In the genomic region with DNA sequence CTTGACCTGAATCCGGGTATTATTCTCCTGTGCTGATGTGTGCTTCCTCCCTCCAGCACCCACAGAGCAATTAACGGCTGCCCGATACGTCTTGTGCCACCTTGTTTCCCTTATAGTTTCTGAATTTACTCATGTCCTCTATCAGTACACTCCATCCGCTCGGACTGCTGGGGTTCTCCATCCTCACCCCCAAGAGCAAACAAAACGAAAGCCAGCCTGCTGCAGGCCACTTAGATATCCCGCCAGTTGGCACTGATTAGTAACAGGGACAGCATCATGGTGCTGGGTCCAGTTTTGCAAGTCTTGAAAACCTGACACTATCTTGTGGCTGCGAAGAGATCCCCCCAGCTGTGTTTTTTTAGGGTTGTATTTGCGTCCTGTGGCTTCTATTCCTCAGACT, we compare ENCODE assay signal across 15 cellular contexts.
DNase-seq lines count a peak whose midpoint lies in the region; ATAC-seq and TF ChIP-seq lines count a peak whose summit lies in the region.
"Had no signal": no experiment of that assay in that cellular context is flagged by ENCODE, and none has a peak within 500 bp of the region (broad histone marks: within the 10 kb centered on the region; RNA-seq: fewer than 3 reads in every experiment).

No MANE protein-coding gene starts in this region.

- H3K9me3 ChIP-seq in IMR-90 (ENCODE audit: control insufficient read depth, insufficient read depth, low read length): no peaks in the 10 kb centered on the region
- H3K9me3 ChIP-seq in mesenchymal stem cell (ENCODE audit: control insufficient read depth, low read length): no peaks in the 10 kb centered on the region
- H3K9me3 ChIP-seq in MG63: no peaks in the 10 kb centered on the region
- H3K9me3 ChIP-seq: testis had no signal

- H3K9me1 ChIP-seq in IMR-90 (ENCODE audit: insufficient read depth, low read length): peaks cover 7% of the 10 kb centered on the region; the same call in 1 of the 2 replicates

- no peak overlapping the region for H2BK20ac ChIP-seq in IMR-90 (ENCODE audit: low read depth, low read length)

- H2BK120ac ChIP-seq in IMR-90 (ENCODE audit: low read depth, low read length) (no peak overlapping the region), mesenchymal stem cell (ENCODE audit: low read depth, low read length) (no peak overlapping the region)

- H2AK5ac ChIP-seq in IMR-90 (ENCODE audit: low read depth, low read length): no peak overlapping the region
- peak overlapping the region; percentile 11 for H2AK5ac ChIP-seq in mesenchymal stem cell (ENCODE audit: low read length, severe bottlenecking)

- TF ChIP-seq CTCF in IMR-90 (conservative IDR thresholded peaks at IDR 0.05; ENCODE audit: low read depth, low read length) (no peak), brain (conservative IDR thresholded peaks at IDR 0.05) (no peak)

- dilution Hi-C loops in IMR-90 (cut with HindIII; ENCODE audit: low sequenced_read_pairs, unreplicated experiment): no loop called here

- H3K14ac ChIP-seq in IMR-90 (replicated peaks; ENCODE audit: low read depth, low read length) (no peak overlapping the region), mesenchymal stem cell (ENCODE audit: low read length in 2 of 2) (peak overlapping the region in 1 of 2 experiments; percentile 72)

- H2AFZ ChIP-seq in IMR-90 (replicated peaks; ENCODE audit: low read length, poor library complexity) (no peak overlapping the region), mesenchymal stem cell (ENCODE audit: low read depth, low read length) (no peak overlapping the region)

- H3K36me3 ChIP-seq in IMR-90 (ENCODE audit: control insufficient read depth, insufficient read depth, low read length): peaks cover 16% of the 10 kb centered on the region
- H3K36me3 ChIP-seq in mesenchymal stem cell (ENCODE audit: control insufficient read depth in 1 of 2, insufficient read depth in 2 of 2, low read depth in 1 of 2, low read length in 2 of 2): peaks cover 23 to 56% of the 10 kb centered on the region in 2 experiments
- H3K36me3 ChIP-seq in MG63: no peaks in the 10 kb centered on the region; the same call in none of the 2 replicates

- ATAC-seq in IMR-90 (ENCODE audit: low read depth) (no peak), HG03025 (IDR thresholded peaks at IDR 0.05; ENCODE audit: low FRiP score, unreplicated experiment) (no peak), HG02623 (IDR thresholded peaks at IDR 0.05; ENCODE audit: unreplicated experiment) (no peak)
- no peak for ATAC-seq in stimulated activated naive B cell treated with anti-CD40 and anti-IgM and Interleukin-4, amounts not matched to agents 10 μg/mL and 1 μg/mL and 100 μg/mL, for 72 hours (replicated peaks)
- ATAC-seq: activated T-cell treated with anti-CD3 and anti-CD28 coated beads, Interleukin-2, amount 50 U/mL, for 4 hours had no signal

- POLR2A ChIA-PET in IMR-90 (lab: Charles Lee; ENCODE audit: unreplicated experiment): no interaction called here

- H3K9ac ChIP-seq in IMR-90 (ENCODE audit: low read depth, low read length): no peak overlapping the region
- no peak overlapping the region for H3K9ac ChIP-seq in mesenchymal stem cell (ENCODE audit: low read length)

- no peak overlapping the region for H4K91ac ChIP-seq in IMR-90 (ENCODE audit: insufficient read depth, low read depth, low read length)
- H4K91ac ChIP-seq in mesenchymal stem cell (ENCODE audit: low read length): no peak overlapping the region

- no peak overlapping the region for H3K4me3 ChIP-seq in IMR-90 (ENCODE audit: insufficient read depth, low read depth, low read length)
- no peak overlapping the region for H3K4me3 ChIP-seq in mesenchymal stem cell (ENCODE audit: insufficient read depth in 1 of 2, low read depth in 1 of 2, low read length in 2 of 2)
- H3K4me3 ChIP-seq in MG63: no peak overlapping the region
- H3K4me3 ChIP-seq: testis had no signal

- H3K4ac ChIP-seq in IMR-90 (ENCODE audit: low read depth, low read length) (no peak overlapping the region), mesenchymal stem cell (ENCODE audit: low read depth in 1 of 2, low read length in 2 of 2) (no peak overlapping the region)

- no peak for TF ChIP-seq RAD21 in IMR-90 (IDR thresholded peaks at IDR 0.05; ENCODE audit: low read length)

- H3K4me3 Mint-ChIP-seq in brain: no peak overlapping the region
- no peak overlapping the region for H3K4me3 Mint-ChIP-seq in stimulated activated naive B cell treated with anti-CD40 and anti-IgM and Interleukin-4, amounts not matched to agents 10 μg/mL and 1 μg/mL and 100 μg/mL, for 72 hours
- H3K4me3 Mint-ChIP-seq: activated T-cell treated with anti-CD3 and anti-CD28 coated beads, Interleukin-2, amount 50 U/mL, for 4 hours; CD4-positive, CD25-positive, alpha-beta regulatory T cell; mesothelial cell of epicardium had no signal

- TF ChIP-seq POLR2A in IMR-90 (IDR thresholded peaks at IDR 0.05; ENCODE audit: low read depth, low read length): no peak

- H3K4me1 ChIP-seq in IMR-90 (ENCODE audit: control insufficient read depth, insufficient read depth, low read length) (peaks cover 11% of the 10 kb centered on the region), mesenchymal stem cell (ENCODE audit: control insufficient read depth, insufficient read depth, low read depth, low read length) (peaks cover 15% of the 10 kb centered on the region)

- H2BK15ac ChIP-seq in IMR-90 (ENCODE audit: low read depth, low read length) (no peak overlapping the region), mesenchymal stem cell (ENCODE audit: low read depth, poor library complexity, severe bottlenecking) (no peak overlapping the region)

- H3K27me3 Mint-ChIP-seq in brain: no peaks in the 10 kb centered on the region
- no peaks in the 10 kb centered on the region for H3K27me3 Mint-ChIP-seq in stimulated activated naive B cell treated with anti-CD40 and anti-IgM and Interleukin-4, amounts not matched to agents 10 μg/mL and 1 μg/mL and 100 μg/mL, for 72 hours
- H3K27me3 Mint-ChIP-seq: CD4-positive, CD25-positive, alpha-beta regulatory T cell had no signal

- peaks cover 48% of the 10 kb centered on the region for H3K4me1 Mint-ChIP-seq in brain
- H3K4me1 Mint-ChIP-seq in stimulated activated naive B cell treated with anti-CD40 and anti-IgM and Interleukin-4, amounts not matched to agents 10 μg/mL and 1 μg/mL and 100 μg/mL, for 72 hours: peaks cover 33 to 60% of the 10 kb centered on the region in 2 donors

- no peak overlapping the region for H3K27ac ChIP-seq in IMR-90 (ENCODE audit: insufficient read depth, low read length)
- peak overlapping the region; percentile 77 for H3K27ac ChIP-seq in mesenchymal stem cell (ENCODE audit: low read length, poor library complexity, severe bottlenecking)

- WGBS in IMR-90 (ENCODE audit: extremely low coverage in 2 of 2, insufficient read length in 1 of 2), 2 experiments: 100% methylated on average over 1 of the region's 10 CpGs; no CpG with 5 or more reads in 1 of the 2 experiments
- 94% methylated on average over 10 of the region's 10 CpGs for WGBS in mesenchymal stem cell

- no peak overlapping the region for H4K5ac ChIP-seq in IMR-90 (ENCODE audit: low read depth, low read length)

- peak overlapping the region in 1 of 2 experiments; percentile 29 for H2BK12ac ChIP-seq in mesenchymal stem cell (ENCODE audit: low read length in 2 of 2)

- CTCF ChIA-PET in IMR-90 (lab: Yijun Ruan, JAX): no interaction called here

- intact Hi-C loops in IMR-90 (cut with micrococcal nuclease): loop anchor here (10.0 kb wide), 1 partner anchor 326 kb away; no protein-coding TSS in a partner anchor

- no peak overlapping the region for H2BK5ac ChIP-seq in IMR-90 (ENCODE audit: low read depth, low read length, poor library complexity, severe bottlenecking)
- no peak overlapping the region for H2BK5ac ChIP-seq in mesenchymal stem cell (ENCODE audit: low read depth, low read length, poor library complexity, severe bottlenecking)

- H3K56ac ChIP-seq in IMR-90 (ENCODE audit: extremely low read depth, insufficient read depth, low read length): no peak overlapping the region

- in situ Hi-C loops in IMR-90 (cut with MboI; ENCODE audit: low sequenced_read_pairs): loop anchor here (10.0 kb wide), 1 partner anchor 566 kb away; no protein-coding TSS in a partner anchor

- H4K8ac ChIP-seq in IMR-90 (ENCODE audit: low read depth in 2 of 2, low read length in 2 of 2) (no peak overlapping the region), mesenchymal stem cell (ENCODE audit: low read length) (no peak overlapping the region)

- peak overlapping the region in 3 of 5 experiments; percentile 4 to 84 (median 77) for H3K27ac Mint-ChIP-seq in brain
- peak overlapping the region; percentile 9 for H3K27ac Mint-ChIP-seq in stimulated activated naive B cell treated with anti-CD40 and anti-IgM and Interleukin-4, amounts not matched to agents 10 μg/mL and 1 μg/mL and 100 μg/mL, for 72 hours

- no peaks in the 10 kb centered on the region for H3K27me3 ChIP-seq in IMR-90 (ENCODE audit: control insufficient read depth, insufficient read depth, low read length)
- no peaks in the 10 kb centered on the region for H3K27me3 ChIP-seq in mesenchymal stem cell (ENCODE audit: control insufficient read depth in 1 of 2, insufficient read depth in 1 of 2, low read length in 2 of 2)
- no peaks in the 10 kb centered on the region for H3K27me3 ChIP-seq in MG63
- H3K27me3 ChIP-seq: testis had no signal

- peaks cover 12 to 75% of the 10 kb centered on the region in 2 experiments for H3K79me1 ChIP-seq in IMR-90 (ENCODE audit: low read depth in 1 of 2, low read length in 2 of 2)
- peaks cover 30% of the 10 kb centered on the region for H3K79me1 ChIP-seq in mesenchymal stem cell (replicated peaks; ENCODE audit: low read length, poor library complexity, severe bottlenecking)

- H3K23ac ChIP-seq in IMR-90 (ENCODE audit: low read depth, low read length) (peak overlapping the region; percentile 45; the same call in 1 of the 2 replicates), mesenchymal stem cell (ENCODE audit: low read length in 2 of 2) (no peak overlapping the region)

- H3K4me2 ChIP-seq in IMR-90 (ENCODE audit: low read depth, low read length) (no peak overlapping the region), mesenchymal stem cell (ENCODE audit: low read length, poor library complexity, severe bottlenecking) (no peak overlapping the region)

- no peak overlapping the region for H2AK9ac ChIP-seq in IMR-90 (replicated peaks; ENCODE audit: low read depth, low read length, poor library complexity)

- no TSS peak for BruUV-seq in IMR-90 (replicated peaks; lab: Mats Ljungman, UMichigan)

- DNase-seq in IMR-90: no peak
- DNase-seq in mesenchymal stem cell: no peak
- DNase-seq in stimulated activated naive B cell treated with anti-CD40 and anti-IgM and Interleukin-4, amounts not matched to agents 10 μg/mL and 1 μg/mL and 100 μg/mL, for 72 hours: no peak
- DNase-seq in MG63: no peak
- DNase-seq in activated CD4-positive, CD25-positive, alpha-beta regulatory T cell (lab: John Stamatoyannopoulos, UW): no peak
- DNase-seq: activated CD4-positive, alpha-beta T cell treated with anti-CD3 and anti-CD28 coated beads, Interleukin-2, amount 50 U/mL, for 48 hours; activated T-cell treated with anti-CD3 and anti-CD28 coated beads, Interleukin-2, amount 50 U/mL, for 4 hours; CD4-positive, CD25-positive, alpha-beta regulatory T cell; cerebellar nuclear complex; NCI-H187; testis had no signal

- H3K9me3 Mint-ChIP-seq in brain: no peaks in the 10 kb centered on the region
- no peaks in the 10 kb centered on the region for H3K9me3 Mint-ChIP-seq in stimulated activated naive B cell treated with anti-CD40 and anti-IgM and Interleukin-4, amounts not matched to agents 10 μg/mL and 1 μg/mL and 100 μg/mL, for 72 hours
- H3K9me3 Mint-ChIP-seq: activated T-cell treated with anti-CD3 and anti-CD28 coated beads, Interleukin-2, amount 50 U/mL, for 4 hours; CD4-positive, CD25-positive, alpha-beta regulatory T cell; mesothelial cell of epicardium had no signal

- H3K18ac ChIP-seq in IMR-90 (ENCODE audit: low read depth, low read length) (no peak overlapping the region), mesenchymal stem cell (ENCODE audit: low read depth in 1 of 2, low read length in 2 of 2) (no peak overlapping the region)

- H3K36me3 Mint-ChIP-seq in brain: no peaks in the 10 kb centered on the region
- H3K36me3 Mint-ChIP-seq in stimulated activated naive B cell treated with anti-CD40 and anti-IgM and Interleukin-4, amounts not matched to agents 10 μg/mL and 1 μg/mL and 100 μg/mL, for 72 hours: peaks cover 25 to 33% of the 10 kb centered on the region in 2 donors

- H4K20me1 ChIP-seq in IMR-90 (ENCODE audit: insufficient read depth, low read length): peaks cover 30% of the 10 kb centered on the region
